ENCODE assay signal across 8 cellular contexts in genomic region chr19:12666305-12667048, GRCh38. TPM values are rescaled to one million over a fixed set of nuclear protein-coding genes. Genes with fewer than 3 reads are reported as not detected.
DNase-seq lines count a peak whose midpoint lies in the region; ATAC-seq and TF ChIP-seq lines count a peak whose summit lies in the region.

TSS of gene MAN2B1 (minus strand) at chr19:12666742. CDS start at chr19:12666701, 41 bp downstream.
TSS of gene WDR83 (plus strand) at chr19:12666807. CDS start at chr19:12669791, 2,984 bp downstream.

- H2AFZ ChIP-seq in parathyroid adenoma, result peak within 1 kb of the TSS; percentile 91

- H3K27ac ChIP-seq in parathyroid adenoma, result peak within 1 kb of the TSS; percentile 22
- peak within 1 kb of the TSS in 2 of 3 donors; percentile 34 to 39 for H3K27ac ChIP-seq in thyroid gland

- 1% methylated on average over 16 to 27 of the region's 46 CpGs for WGBS in thyroid gland, 2 donors

- peaks cover 44% of the 10 kb centered on the region for H3K36me3 Mint-ChIP-seq in activated naive CD8-positive, alpha-beta T cell treated with anti-CD3 and anti-CD28 coated beads for 36 hours

- H3K27me3 ChIP-seq in parathyroid adenoma (ENCODE audit: control insufficient read depth, insufficient read depth, low read length) (no peaks in the 10 kb centered on the region), thyroid gland (no peaks in the 10 kb centered on the region)

- H3K9me3 Mint-ChIP-seq in activated naive CD8-positive, alpha-beta T cell treated with anti-CD3 and anti-CD28 coated beads for 36 hours, result no peaks in the 10 kb centered on the region

- H3K4me1 Mint-ChIP-seq in activated naive CD8-positive, alpha-beta T cell treated with anti-CD3 and anti-CD28 coated beads for 36 hours, result peaks cover 23% of the 10 kb centered on the region

- H3K4me3 ChIP-seq in parathyroid adenoma (ENCODE audit: low read depth, low read length), result peak within 1 kb of the TSS; percentile 76
- peak within 1 kb of the TSS; percentile 24 to 88 (median 57) for H3K4me3 ChIP-seq in thyroid gland (replicated peaks in 1 of 3)

- H3K9me3 ChIP-seq in parathyroid adenoma (ENCODE audit: control insufficient read depth, low read length) (no peaks in the 10 kb centered on the region), thyroid gland (no peaks in the 10 kb centered on the region)

- H3K4me2 ChIP-seq in parathyroid adenoma (ENCODE audit: low read length), result peak within 1 kb of the TSS; percentile 98

- DNase-seq in COLO668 (lab: John Stamatoyannopoulos, UW; ENCODE audit: unreplicated experiment), result peak; percentile 84
- peak; percentile 81 for DNase-seq in MV-4-11 (lab: John Stamatoyannopoulos, UW)
- peak; percentile 38 to 70 for DNase-seq in SW 1271 (lab: John Stamatoyannopoulos, UW)
- DNase-seq in activated naive CD8-positive, alpha-beta T cell treated with anti-CD3 and anti-CD28 coated beads for 36 hours, result peak; percentile 89
- DNase-seq in Right ventricle myocardium superior, result peak; percentile 86
- peak; percentile 71 to 77 for DNase-seq in thyroid gland

- H3K27ac Mint-ChIP-seq in activated naive CD8-positive, alpha-beta T cell treated with anti-CD3 and anti-CD28 coated beads for 36 hours, result peak within 1 kb of the TSS; percentile 89

- H3K4me3 Mint-ChIP-seq in activated naive CD8-positive, alpha-beta T cell treated with anti-CD3 and anti-CD28 coated beads for 36 hours, result peak within 1 kb of the TSS; percentile 89

- H3K4me1 ChIP-seq in parathyroid adenoma, result peaks cover 10% of the 10 kb centered on the region
- peaks cover 21 to 34% of the 10 kb centered on the region in 2 donors for H3K4me1 ChIP-seq in thyroid gland

- H3K36me3 ChIP-seq in parathyroid adenoma (ENCODE audit: control insufficient read depth, insufficient read depth, low read length) (no peaks in the 10 kb centered on the region), thyroid gland (peaks cover 8 to 15% of the 10 kb centered on the region in 2 donors)

- H3K9ac ChIP-seq in parathyroid adenoma, result no peak within 1 kb of the TSS

- intact Hi-C loops in Right ventricle myocardium superior (cut with DNase I), result no loop called here
- intact Hi-C loops in thyroid gland (cut with DNase I), result loop anchor here (2.0 kb wide), 1 partner anchor 102 kb away; no protein-coding TSS in a partner anchor

- no peak for TF ChIP-seq CTCF in parathyroid adenoma (IDR thresholded peaks at IDR 0.05)
- peak in 1 of 6 experiments; percentile 11 for TF ChIP-seq CTCF in thyroid gland (IDR thresholded peaks at IDR 0.05)

- H3K27me3 Mint-ChIP-seq in activated naive CD8-positive, alpha-beta T cell treated with anti-CD3 and anti-CD28 coated beads for 36 hours, result no peaks in the 10 kb centered on the region

- H3K79me2 ChIP-seq in parathyroid adenoma, result peaks cover 5% of the 10 kb centered on the region

- peak; percentile 40 for ATAC-seq in GM21619 (IDR thresholded peaks at IDR 0.05; ENCODE audit: unreplicated experiment)
- ATAC-seq in Right ventricle myocardium superior (ENCODE audit: poor library complexity), result peak; percentile 88

- peak in 1 of 2 donors; percentile 42 for TF ChIP-seq POLR2A in thyroid gland (IDR thresholded peaks at IDR 0.05)

RNA-seq across cellular contexts. Expression of gene MAN2B1, which starts in this region (rescaled TPM):
- total RNA-seq in activated naive CD8-positive, alpha-beta T cell treated with anti-CD3 and anti-CD28 coated beads for 36 hours, result 100 to 1,000 TPM; 111 to 122 TPM
- 33.2 TPM for total RNA-seq in Right ventricle myocardium superior
- 100 to 1,000 TPM in 1 of 4 donors, 10 to 100 TPM in 3; 38.0 to 106 (median 82.5) TPM for total RNA-seq in thyroid gland

RNA-seq across cellular contexts. Expression of gene WDR83, which starts in this region (rescaled TPM):
- 10 to 100 TPM; 25.7 to 26.8 TPM for total RNA-seq in activated naive CD8-positive, alpha-beta T cell treated with anti-CD3 and anti-CD28 coated beads for 36 hours
- 6.5 TPM for total RNA-seq in Right ventricle myocardium superior
- total RNA-seq in thyroid gland, result 10 to 100 TPM in 3 of 4 donors, 1 to 10 TPM in 1; 9.5 to 17.5 (median 14.3) TPM

Comparison
In these comparisons a context has a peak if more than half of its experiments do, and no peak if none do; other contexts are left out.
1. Peak in every context shown above with its lines: DNase-seq, ATAC-seq, H3K4me3 ChIP-seq and H3K27ac ChIP-seq.